Comparison of ENCODE assay signal across 1 cellular context in genomic region chr20:31967830-31968249, GRCh38.
A peak's percentile ranks its signal among the peaks of the same experiment; 100 is the strongest.
TF ChIP-seq lines count a peak whose summit lies in the region.

XKR7 (plus strand) TSS chr20:31968151; CDS start chr20:31968176, 25 bp downstream.

TF ChIP-seq in H1, 55 proteins besides CTCF, POLR2A, EP300 and RAD21:
- no peak for TF ChIP-seq POLR2AphosphoS5 (IDR thresholded peaks at IDR 0.05; ENCODE audit: low read depth, low read length)
- TF ChIP-seq TBP (IDR thresholded peaks at IDR 0.05; ENCODE audit: low read depth, low read length): no peak
- 0 out of 2 replicates have a peak, but pooled peaks have one; percentile 10 for TF ChIP-seq CREB1 (IDR thresholded peaks at IDR 0.05)
- TF ChIP-seq YY1 (IDR thresholded peaks at IDR 0.05; ENCODE audit: low read depth, low read length): peak; percentile 76; the same call in 1 of the 2 replicates
- no peak for TF ChIP-seq GTF2F1 (IDR thresholded peaks at IDR 0.05; ENCODE audit: borderline replicate concordance, low read depth, low read length)
- TF ChIP-seq ATF3 (IDR thresholded peaks at IDR 0.05; ENCODE audit: insufficient read depth, low read depth, low read length): no peak
- peak; percentile 94 for TF ChIP-seq TEAD4 (IDR thresholded peaks at IDR 0.05; ENCODE audit: low read depth, low read length)
- 0 out of 2 replicates have a peak, but pooled peaks have one; percentile 30 for TF ChIP-seq MAX (IDR thresholded peaks at IDR 0.05)
- TF ChIP-seq TAF1 (IDR thresholded peaks at IDR 0.05; ENCODE audit: low read depth, low read length): peak; percentile 51; the same call in 1 of the 2 replicates
- peak; percentile 23 for TF ChIP-seq ASH2L (IDR thresholded peaks at IDR 0.05; ENCODE audit: low read length)
- TF ChIP-seq PHF8 (conservative IDR thresholded peaks at IDR 0.05; ENCODE audit: low read depth, low read length): no peak; the same call in 1 of the 2 replicates
- TF ChIP-seq SP1 (IDR thresholded peaks at IDR 0.05; ENCODE audit: low read depth, low read length): no peak
- TF ChIP-seq SIRT6 (IDR thresholded peaks at IDR 0.05; ENCODE audit: low read length): no peak
- no peak for TF ChIP-seq KDM5A (IDR thresholded peaks at IDR 0.05; ENCODE audit: low read length)
- TF ChIP-seq BACH1 (IDR thresholded peaks at IDR 0.05; ENCODE audit: low read length): no peak
- TF ChIP-seq SAP30 (IDR thresholded peaks at IDR 0.05; ENCODE audit: insufficient read depth, insufficient replicate concordance, low read length): no peak
- no peak for TF ChIP-seq CHD2 (IDR thresholded peaks at IDR 0.05; ENCODE audit: low read length)
- no peak for TF ChIP-seq RNF2 (IDR thresholded peaks at IDR 0.05; ENCODE audit: borderline replicate concordance, low read depth, low read length, missing control alignments, poor library complexity, severe bottlenecking)
- no peak for TF ChIP-seq EZH2 (IDR thresholded peaks at IDR 0.05; ENCODE audit: low read depth, low read length, severe bottlenecking)
- peak; percentile 59 for TF ChIP-seq EGR1 (IDR thresholded peaks at IDR 0.05; ENCODE audit: borderline replicate concordance, low read depth, low read length)
- peak in 1 of 2 experiments; percentile 29; a peak in 1 of 4 replicates for TF ChIP-seq SIN3A (conservative IDR thresholded peaks at IDR 0.05 in 1 of 2, IDR thresholded peaks at IDR 0.05 in 1 of 2; ENCODE audit: low read depth in 1 of 2, low read length in 2 of 2)
- no peak for TF ChIP-seq ZNF274 (IDR thresholded peaks at IDR 0.05; ENCODE audit: borderline replicate concordance, extremely low read depth, low read length)
